In the genomic region with DNA sequence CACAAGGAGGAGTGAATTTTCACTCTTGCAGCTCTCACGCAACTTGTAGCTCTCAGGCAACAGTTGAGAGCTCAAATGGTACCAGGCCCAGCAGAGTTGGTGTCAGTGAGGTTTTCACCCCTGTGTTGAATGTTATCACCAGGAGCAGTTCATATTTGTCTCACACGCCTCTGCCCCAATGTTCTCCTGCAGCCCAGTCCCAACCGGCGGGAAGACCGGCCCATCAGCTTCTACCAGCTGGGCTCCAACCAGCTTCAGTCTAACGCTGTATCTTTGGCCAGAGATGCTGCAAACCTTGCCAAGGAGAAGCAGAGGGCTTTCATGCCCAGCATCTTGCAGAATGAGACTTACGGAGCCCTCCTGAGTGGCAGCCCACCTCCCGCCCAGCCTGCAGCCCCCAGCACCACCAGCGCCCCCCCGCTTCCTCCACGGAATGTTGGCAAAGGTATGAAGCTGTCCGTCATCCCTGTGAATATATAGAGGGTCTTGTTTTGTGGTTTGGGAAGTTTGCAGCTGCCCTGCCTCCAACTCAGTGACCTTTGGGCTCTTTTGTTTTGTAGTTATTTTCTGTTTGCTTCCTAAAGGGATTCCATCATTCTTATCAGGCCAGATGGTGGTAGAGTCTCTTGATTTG, we compare ENCODE assay signal across 23 cellular contexts.
"Had no signal": no experiment of that assay in that cellular context is flagged by ENCODE, and none has a peak within 500 bp of the region (broad histone marks: within the 10 kb centered on the region; RNA-seq: fewer than 3 reads in every experiment).

No MANE protein-coding gene starts in this region.

- ATAC-seq: activated CD4-positive, CD25-positive, alpha-beta regulatory T cell treated with anti-CD3 and anti-CD28 coated beads, Interleukin-2, amount 50 U/mL, for 24 hours; activated CD8-positive, alpha-beta T cell treated with anti-CD3 and anti-CD28 coated beads, Interleukin-2, amount 10 ng/mL, durations not matched to agents 7 days and 5 days; activated naive CD8-positive, alpha-beta T cell treated with anti-CD3 and anti-CD28 coated beads, Interleukin-2, amount 50 U/mL, for 24 hours; activated T-cell treated with anti-CD3 and anti-CD28 coated beads, Interleukin-2, amount 50 U/mL, for 4 hours; mucosa of descending colon; stimulated activated naive B cell treated with anti-CD40 and anti-IgM and Interleukin-4, amounts not matched to agents 10 μg/mL and 1 μg/mL and 100 μg/mL, for 72 hours had no signal

- H3K4me1 ChIP-seq: pancreas had no signal

- H3K27ac ChIP-seq: brain microvascular endothelial cell, neural progenitor cell had no signal

- H3K4me3 Mint-ChIP-seq: activated CD4-positive, alpha-beta T cell treated with anti-CD3 and anti-CD28 coated beads, Interleukin-2, amount 10 ng/mL, durations not matched to agents 7 days and 5 days; activated CD8-positive, alpha-beta T cell treated with anti-CD3 and anti-CD28 coated beads, Interleukin-2, amount 10 ng/mL, durations not matched to agents 7 days and 5 days; activated naive CD4-positive, alpha-beta T cell treated with anti-CD3 and anti-CD28 coated beads, Interleukin-2, amount 10 ng/mL, durations not matched to agents 7 days and 5 days; activated naive CD8-positive, alpha-beta T cell treated with anti-CD3 and anti-CD28 coated beads, Interleukin-2, amount 50 U/mL, for 24 hours; activated T-cell treated with anti-CD3 and anti-CD28 coated beads, Interleukin-2, amount 50 U/mL, for 4 hours; central memory CD8-positive, alpha-beta T cell; memory B cell; naive B cell; neural progenitor cell; stimulated activated naive B cell treated with anti-CD40 and anti-IgM and Interleukin-4, amounts not matched to agents 10 μg/mL and 1 μg/mL and 100 μg/mL, for 72 hours had no signal

- H3K4me3 ChIP-seq: coronary artery, mucosa of descending colon, neural progenitor cell, pancreas, thyroid gland had no signal

- H3K36me3 Mint-ChIP-seq: activated naive CD4-positive, alpha-beta T cell treated with anti-CD3 and anti-CD28 coated beads, Interleukin-2, amount 10 ng/mL, durations not matched to agents 7 days and 5 days; memory B cell; naive B cell had no signal

- H3K9me3 ChIP-seq: mucosa of descending colon, pancreas, thyroid gland had no signal

- H3K9me3 Mint-ChIP-seq: activated CD4-positive, alpha-beta T cell treated with anti-CD3 and anti-CD28 coated beads, Interleukin-2, amount 10 ng/mL, durations not matched to agents 7 days and 5 days; activated naive CD4-positive, alpha-beta T cell treated with anti-CD3 and anti-CD28 coated beads, Interleukin-2, amount 10 ng/mL, durations not matched to agents 7 days and 5 days; activated naive CD8-positive, alpha-beta T cell treated with anti-CD3 and anti-CD28 coated beads, Interleukin-2, amount 50 U/mL, for 24 hours; activated T-cell treated with anti-CD3 and anti-CD28 coated beads, Interleukin-2, amount 50 U/mL, for 4 hours; central memory CD8-positive, alpha-beta T cell; neural progenitor cell had no signal

- DNase-seq: activated CD4-positive, alpha-beta T cell treated with anti-CD3 and anti-CD28 coated beads, Interleukin-2, amount 10 ng/mL, durations not matched to agents 7 days and 5 days; activated CD8-positive, alpha-beta T cell treated with anti-CD3 and anti-CD28 coated beads, Interleukin-2, amount 10 ng/mL, durations not matched to agents 7 days and 5 days; activated effector memory CD4-positive, alpha-beta T cell treated with Interleukin-2 at 50 U/mL for 16 hours; activated naive CD4-positive, alpha-beta T cell treated with anti-CD3 and anti-CD28 coated beads, Interleukin-2, amount 10 ng/mL, durations not matched to agents 7 days and 5 days; activated naive CD8-positive, alpha-beta T cell treated with anti-CD3 and anti-CD28 coated beads, Interleukin-2, amount 50 U/mL, for 24 hours; activated T-cell treated with anti-CD3 and anti-CD28 coated beads, Interleukin-2, amount 50 U/mL, for 4 hours; anterior cingulate cortex; brain microvascular endothelial cell; erythroblast; foreskin melanocyte; left ventricle myocardium superior; mucosa of descending colon; naive B cell; stimulated activated naive B cell treated with anti-CD40 and anti-IgM and Interleukin-4, amounts not matched to agents 10 μg/mL and 1 μg/mL and 100 μg/mL, for 72 hours; T-helper 1 cell; T-helper 9 cell; thyroid gland had no signal

- H3K27me3 Mint-ChIP-seq: activated CD4-positive, alpha-beta T cell treated with anti-CD3 and anti-CD28 coated beads, Interleukin-2, amount 10 ng/mL, durations not matched to agents 7 days and 5 days; activated naive CD8-positive, alpha-beta T cell treated with anti-CD3 and anti-CD28 coated beads, Interleukin-2, amount 50 U/mL, for 24 hours; memory B cell; naive B cell; stimulated activated naive B cell treated with anti-CD40 and anti-IgM and Interleukin-4, amounts not matched to agents 10 μg/mL and 1 μg/mL and 100 μg/mL, for 72 hours had no signal

- H3K27me3 ChIP-seq: brain microvascular endothelial cell, neural progenitor cell, pancreas, thyroid gland had no signal

- H3K27ac Mint-ChIP-seq: activated CD4-positive, alpha-beta T cell treated with anti-CD3 and anti-CD28 coated beads, Interleukin-2, amount 10 ng/mL, durations not matched to agents 7 days and 5 days; activated CD8-positive, alpha-beta T cell treated with anti-CD3 and anti-CD28 coated beads, Interleukin-2, amount 10 ng/mL, durations not matched to agents 7 days and 5 days; activated naive CD4-positive, alpha-beta T cell treated with anti-CD3 and anti-CD28 coated beads, Interleukin-2, amount 10 ng/mL, durations not matched to agents 7 days and 5 days; activated naive CD8-positive, alpha-beta T cell treated with anti-CD3 and anti-CD28 coated beads, Interleukin-2, amount 50 U/mL, for 24 hours; memory B cell; naive B cell had no signal

- H3K4me1 Mint-ChIP-seq: activated CD4-positive, alpha-beta T cell treated with anti-CD3 and anti-CD28 coated beads, Interleukin-2, amount 10 ng/mL, durations not matched to agents 7 days and 5 days; activated naive CD4-positive, alpha-beta T cell treated with anti-CD3 and anti-CD28 coated beads, Interleukin-2, amount 10 ng/mL, durations not matched to agents 7 days and 5 days; activated naive CD8-positive, alpha-beta T cell treated with anti-CD3 and anti-CD28 coated beads, Interleukin-2, amount 50 U/mL, for 24 hours; central memory CD8-positive, alpha-beta T cell; memory B cell; stimulated activated naive B cell treated with anti-CD40 and anti-IgM and Interleukin-4, amounts not matched to agents 10 μg/mL and 1 μg/mL and 100 μg/mL, for 72 hours had no signal

- H3K36me3 ChIP-seq: neural progenitor cell had no signal
